In genomic region chr2:101111917-101112771, GRCh38 we compare ENCODE assay signal across 14 cellular contexts.
DNase-seq lines count a peak whose midpoint lies in the region; ATAC-seq, FAIRE-seq and TF ChIP-seq lines count a peak whose summit lies in the region.
"Had no signal": no experiment of that assay in that cellular context is flagged by ENCODE, and none has a peak within 500 bp of the region (broad histone marks: within the 10 kb centered on the region; RNA-seq: fewer than 3 reads in every experiment).

No MANE protein-coding gene starts in this region.

- ATAC-seq in GM21786 (IDR thresholded peaks at IDR 0.05; ENCODE audit: unreplicated experiment), result no peak
- ATAC-seq in HG02870 (IDR thresholded peaks at IDR 0.05; ENCODE audit: unreplicated experiment), result no peak
- no peak for ATAC-seq in stimulated activated naive CD8-positive, alpha-beta T cell treated with anti-CD3 and anti-CD28 coated beads, Interleukin-15, Interleukin-2, amounts not matched to agents 100 U/mL and 50 U/mL, for 24 hours

- no peak for TF ChIP-seq CTCF in cardiac fibroblast (IDR thresholded peaks at IDR 0.05; ENCODE audit: low read depth, low read length)

- H3K27ac ChIP-seq in substantia nigra (ENCODE audit: low read depth, low read length, poor library complexity, severe bottlenecking), result peak overlapping the region; percentile 6

- FAIRE-seq in HTR-8/SVneo (lab: Jason Lieb, UNC), result no peak
- FAIRE-seq: G401.6 had no signal

- peak; percentile 50 for DNase-seq in HTR-8/SVneo (ENCODE audit: insufficient read length, low spot score)
- DNase-seq in cardiac fibroblast (ENCODE audit: low read depth in 2 of 2), result peak; percentile 65 to 79
- DNase-seq in left kidney (ENCODE audit: low read depth, low spot score), result peak; percentile 83
- peak in 1 of 49 donors; percentile 12 for DNase-seq in substantia nigra (lab: John Stamatoyannopoulos, UW)
- no peak for DNase-seq in NCI-H1694 (lab: John Stamatoyannopoulos, UW)
- DNase-seq in stimulated activated naive CD8-positive, alpha-beta T cell treated with anti-CD3 and anti-CD28 coated beads, Interleukin-15, Interleukin-2, amounts not matched to agents 100 U/mL and 50 U/mL, for 24 hours, result no peak
- DNase-seq: activated CD4-positive, alpha-beta T cell treated with anti-CD3 and anti-CD28 coated beads for 4 hours; activated naive CD8-positive, alpha-beta T cell treated with anti-CD3 and anti-CD28 coated beads, Interleukin-2, amount 10 ng/mL, durations not matched to agents 7 days and 5 days; erythroblast; Karpas-422; naive B cell had no signal

- H3K4me3 ChIP-seq in cardiac fibroblast (replicated peaks in 1 of 2; ENCODE audit: low read depth in 2 of 2, low read length in 2 of 2), result no peak overlapping the region

Comparison
In these comparisons a context has a peak if more than half of its experiments do, and no peak if none do; other contexts are left out.
1. DNase-seq: peak in HTR-8/SVneo (single experiment), cardiac fibroblast (2 of 2) and left kidney (single experiment); none in NCI-H1694 (single experiment) and stimulated activated naive CD8-positive, alpha-beta T cell treated with anti-CD3 and anti-CD28 coated beads, Interleukin-15, Interleukin-2, amounts not matched to agents 100 U/mL and 50 U/mL, for 24 hours (single experiment).